1 cellular context compared by ENCODE assay signal in the genomic region with DNA sequence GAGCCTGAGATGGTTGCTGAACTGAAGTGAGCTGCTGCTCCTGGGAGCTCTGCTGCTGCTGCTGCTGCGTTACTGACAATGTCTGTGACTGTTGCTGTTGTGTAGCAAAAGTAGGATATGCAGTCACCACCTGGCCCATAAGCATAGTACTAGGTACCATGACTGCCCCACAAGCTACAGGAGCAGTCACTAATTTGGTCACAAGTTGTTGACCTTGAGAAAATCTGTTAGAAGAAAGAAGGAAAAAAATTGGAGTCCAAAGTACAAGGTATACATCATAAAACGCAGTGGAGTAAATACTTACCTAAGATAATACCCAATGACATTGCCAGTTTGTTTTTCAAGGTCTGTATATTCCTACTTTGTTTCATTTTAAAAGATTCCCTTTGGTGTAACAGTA.
A peak's percentile ranks its signal among the peaks of the same experiment; 100 is the strongest.
TF ChIP-seq lines count a peak whose summit lies in the region.

No MANE protein-coding gene starts in this region.

TF ChIP-seq in HepG2, 621 proteins besides CTCF, POLR2A, EP300 and RAD21 (continues in another document):
- TF ChIP-seq ZNF350 (CRISPR knock-in tag; IDR thresholded peaks at IDR 0.05; ENCODE audit: borderline replicate concordance, low read depth) (no peak), SOX6 (IDR thresholded peaks at IDR 0.05) (no peak), SOX6 (CRISPR knock-in tag; IDR thresholded peaks at IDR 0.05) (peak; percentile 53; the same call in 1 of the 2 replicates), ZSCAN12 (CRISPR knock-in tag; IDR thresholded peaks at IDR 0.05) (no peak), ZBTB49 (CRISPR knock-in tag; IDR thresholded peaks at IDR 0.05; ENCODE audit: borderline replicate concordance) (no peak), IRF2 (CRISPR knock-in tag; IDR thresholded peaks at IDR 0.05) (0 out of 2 replicates have a peak, but pooled peaks have one; percentile 17), RFX5 (IDR thresholded peaks at IDR 0.05; ENCODE audit: low read depth, low read length) (no peak), GATAD2A (CRISPR knock-in tag; IDR thresholded peaks at IDR 0.05) (peak; percentile 60), ZNF451 (CRISPR knock-in tag; IDR thresholded peaks at IDR 0.05) (no peak), CREM (IDR thresholded peaks at IDR 0.05) (peak; percentile 41; the same call in 1 of the 2 replicates), CREM (CRISPR knock-in tag; IDR thresholded peaks at IDR 0.05) (no peak), GLI4 (CRISPR knock-in tag; IDR thresholded peaks at IDR 0.05; ENCODE audit: borderline replicate concordance) (no peak), ZSCAN22 (CRISPR knock-in tag; IDR thresholded peaks at IDR 0.05) (no peak), FOXP1 (IDR thresholded peaks at IDR 0.05) (no peak), FOXP1 (CRISPR knock-in tag; IDR thresholded peaks at IDR 0.05) (peak; percentile 62; the same call in 1 of the 2 replicates), ZBTB21 (CRISPR knock-in tag; IDR thresholded peaks at IDR 0.05) (peak; percentile 32; the same call in 1 of the 2 replicates), SOX13 (IDR thresholded peaks at IDR 0.05) (no peak), SOX13 (CRISPR knock-in tag; conservative IDR thresholded peaks at IDR 0.05 in 1 of 2, IDR thresholded peaks at IDR 0.05 in 1 of 2) (peak in 1 of 2 experiments; percentile 38; a peak in 1 of 4 replicates), SNAPC2 (CRISPR knock-in tag; IDR thresholded peaks at IDR 0.05) (no peak), SALL1 (CRISPR knock-in tag; IDR thresholded peaks at IDR 0.05) (peak; percentile 74), THAP9 (CRISPR knock-in tag; IDR thresholded peaks at IDR 0.05; ENCODE audit: borderline replicate concordance) (no peak), ZNF670 (CRISPR knock-in tag; IDR thresholded peaks at IDR 0.05; ENCODE audit: borderline replicate concordance) (no peak), HMG20A (CRISPR knock-in tag; IDR thresholded peaks at IDR 0.05; ENCODE audit: borderline replicate concordance) (peak; percentile 40; the same call in 1 of the 2 replicates), POLR2AphosphoS2 (IDR thresholded peaks at IDR 0.05; ENCODE audit: low read depth, low read length) (no peak), CEBPB (IDR thresholded peaks at IDR 0.05; ENCODE audit: borderline replicate concordance, low read depth, low read length) (no peak), HOXA3 (CRISPR knock-in tag; IDR thresholded peaks at IDR 0.05) (no peak), ARID2 (CRISPR knock-in tag; IDR thresholded peaks at IDR 0.05; ENCODE audit: borderline replicate concordance) (no peak), RCOR2 (CRISPR knock-in tag; IDR thresholded peaks at IDR 0.05) (0 out of 2 replicates have a peak, but pooled peaks have one; percentile 13), RARA (CRISPR knock-in tag; IDR thresholded peaks at IDR 0.05) (0 out of 2 replicates have a peak, but pooled peaks have one; percentile 29), NFATC3 (CRISPR knock-in tag; IDR thresholded peaks at IDR 0.05) (no peak), FOXP4 (CRISPR knock-in tag; IDR thresholded peaks at IDR 0.05) (0 out of 2 replicates have a peak, but pooled peaks have one; percentile 10), FOXK1 (CRISPR knock-in tag; IDR thresholded peaks at IDR 0.05; ENCODE audit: borderline replicate concordance, low read depth) (no peak), PHF8 (CRISPR knock-in tag; IDR thresholded peaks at IDR 0.05) (no peak), HDAC1 (CRISPR knock-in tag; IDR thresholded peaks at IDR 0.05) (no peak), NFIC (IDR thresholded peaks at IDR 0.05; ENCODE audit: low read length) (peak; percentile 58; the same call in 1 of the 2 replicates), HNF4A (CRISPR knock-in tag; IDR thresholded peaks at IDR 0.05) (peak; percentile 82), YEATS2 (CRISPR knock-in tag; IDR thresholded peaks at IDR 0.05; ENCODE audit: borderline replicate concordance) (no peak)
- TF ChIP-seq, protein P1, sequence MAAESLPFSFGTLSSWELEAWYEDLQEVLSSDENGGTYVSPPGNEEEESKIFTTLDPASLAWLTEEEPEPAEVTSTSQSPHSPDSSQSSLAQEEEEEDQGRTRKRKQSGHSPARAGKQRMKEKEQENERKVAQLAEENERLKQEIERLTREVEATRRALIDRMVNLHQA (CRISPR knock-in tag; IDR thresholded peaks at IDR 0.05): no peak
- TF ChIP-seq, protein P2, sequence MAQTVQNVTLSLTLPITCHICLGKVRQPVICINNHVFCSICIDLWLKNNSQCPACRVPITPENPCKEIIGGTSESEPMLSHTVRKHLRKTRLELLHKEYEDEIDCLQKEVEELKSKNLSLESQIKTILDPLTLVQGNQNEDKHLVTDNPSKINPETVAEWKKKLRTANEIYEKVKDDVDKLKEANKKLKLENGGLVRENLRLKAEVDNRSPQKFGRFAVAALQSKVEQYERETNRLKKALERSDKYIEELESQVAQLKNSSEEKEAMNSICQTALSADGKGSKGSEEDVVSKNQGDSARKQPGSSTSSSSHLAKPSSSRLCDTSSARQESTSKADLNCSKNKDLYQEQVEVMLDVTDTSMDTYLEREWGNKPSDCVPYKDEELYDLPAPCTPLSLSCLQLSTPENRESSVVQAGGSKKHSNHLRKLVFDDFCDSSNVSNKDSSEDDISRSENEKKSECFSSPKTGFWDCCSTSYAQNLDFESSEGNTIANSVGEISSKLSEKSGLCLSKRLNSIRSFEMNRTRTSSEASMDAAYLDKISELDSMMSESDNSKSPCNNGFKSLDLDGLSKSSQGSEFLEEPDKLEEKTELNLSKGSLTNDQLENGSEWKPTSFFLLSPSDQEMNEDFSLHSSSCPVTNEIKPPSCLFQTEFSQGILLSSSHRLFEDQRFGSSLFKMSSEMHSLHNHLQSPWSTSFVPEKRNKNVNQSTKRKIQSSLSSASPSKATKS (CRISPR knock-in tag; IDR thresholded peaks at IDR 0.05): no peak
- TF ChIP-seq, protein P3, sequence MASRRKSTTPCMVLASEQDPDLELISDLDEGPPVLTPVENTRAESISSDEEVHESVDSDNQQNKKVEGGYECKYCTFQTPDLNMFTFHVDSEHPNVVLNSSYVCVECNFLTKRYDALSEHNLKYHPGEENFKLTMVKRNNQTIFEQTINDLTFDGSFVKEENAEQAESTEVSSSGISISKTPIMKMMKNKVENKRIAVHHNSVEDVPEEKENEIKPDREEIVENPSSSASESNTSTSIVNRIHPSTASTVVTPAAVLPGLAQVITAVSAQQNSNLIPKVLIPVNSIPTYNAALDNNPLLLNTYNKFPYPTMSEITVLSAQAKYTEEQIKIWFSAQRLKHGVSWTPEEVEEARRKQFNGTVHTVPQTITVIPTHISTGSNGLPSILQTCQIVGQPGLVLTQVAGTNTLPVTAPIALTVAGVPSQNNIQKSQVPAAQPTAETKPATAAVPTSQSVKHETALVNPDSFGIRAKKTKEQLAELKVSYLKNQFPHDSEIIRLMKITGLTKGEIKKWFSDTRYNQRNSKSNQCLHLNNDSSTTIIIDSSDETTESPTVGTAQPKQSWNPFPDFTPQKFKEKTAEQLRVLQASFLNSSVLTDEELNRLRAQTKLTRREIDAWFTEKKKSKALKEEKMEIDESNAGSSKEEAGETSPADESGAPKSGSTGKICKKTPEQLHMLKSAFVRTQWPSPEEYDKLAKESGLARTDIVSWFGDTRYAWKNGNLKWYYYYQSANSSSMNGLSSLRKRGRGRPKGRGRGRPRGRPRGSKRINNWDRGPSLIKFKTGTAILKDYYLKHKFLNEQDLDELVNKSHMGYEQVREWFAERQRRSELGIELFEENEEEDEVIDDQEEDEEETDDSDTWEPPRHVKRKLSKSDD (CRISPR knock-in tag; IDR thresholded peaks at IDR 0.05; ENCODE audit: low read depth): no peak
- TF ChIP-seq, protein P4, sequence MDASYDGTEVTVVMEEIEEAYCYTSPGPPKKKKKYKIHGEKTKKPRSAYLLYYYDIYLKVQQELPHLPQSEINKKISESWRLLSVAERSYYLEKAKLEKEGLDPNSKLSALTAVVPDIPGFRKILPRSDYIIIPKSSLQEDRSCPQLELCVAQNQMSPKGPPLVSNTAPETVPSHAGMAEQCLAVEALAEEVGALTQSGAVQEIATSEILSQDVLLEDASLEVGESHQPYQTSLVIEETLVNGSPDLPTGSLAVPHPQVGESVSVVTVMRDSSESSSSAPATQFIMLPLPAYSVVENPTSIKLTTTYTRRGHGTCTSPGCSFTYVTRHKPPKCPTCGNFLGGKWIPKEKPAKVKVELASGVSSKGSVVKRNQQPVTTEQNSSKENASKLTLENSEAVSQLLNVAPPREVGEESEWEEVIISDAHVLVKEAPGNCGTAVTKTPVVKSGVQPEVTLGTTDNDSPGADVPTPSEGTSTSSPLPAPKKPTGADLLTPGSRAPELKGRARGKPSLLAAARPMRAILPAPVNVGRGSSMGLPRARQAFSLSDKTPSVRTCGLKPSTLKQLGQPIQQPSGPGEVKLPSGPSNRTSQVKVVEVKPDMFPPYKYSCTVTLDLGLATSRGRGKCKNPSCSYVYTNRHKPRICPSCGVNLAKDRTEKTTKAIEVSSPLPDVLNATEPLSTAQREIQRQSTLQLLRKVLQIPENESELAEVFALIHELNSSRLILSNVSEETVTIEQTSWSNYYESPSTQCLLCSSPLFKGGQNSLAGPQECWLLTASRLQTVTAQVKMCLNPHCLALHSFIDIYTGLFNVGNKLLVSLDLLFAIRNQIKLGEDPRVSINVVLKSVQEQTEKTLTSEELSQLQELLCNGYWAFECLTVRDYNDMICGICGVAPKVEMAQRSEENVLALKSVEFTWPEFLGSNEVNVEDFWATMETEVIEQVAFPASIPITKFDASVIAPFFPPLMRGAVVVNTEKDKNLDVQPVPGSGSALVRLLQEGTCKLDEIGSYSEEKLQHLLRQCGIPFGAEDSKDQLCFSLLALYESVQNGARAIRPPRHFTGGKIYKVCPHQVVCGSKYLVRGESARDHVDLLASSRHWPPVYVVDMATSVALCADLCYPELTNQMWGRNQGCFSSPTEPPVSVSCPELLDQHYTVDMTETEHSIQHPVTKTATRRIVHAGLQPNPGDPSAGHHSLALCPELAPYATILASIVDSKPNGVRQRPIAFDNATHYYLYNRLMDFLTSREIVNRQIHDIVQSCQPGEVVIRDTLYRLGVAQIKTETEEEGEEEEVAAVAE (CRISPR knock-in tag; IDR thresholded peaks at IDR 0.05; ENCODE audit: borderline replicate concordance): no peak
- TF ChIP-seq, protein P5, sequence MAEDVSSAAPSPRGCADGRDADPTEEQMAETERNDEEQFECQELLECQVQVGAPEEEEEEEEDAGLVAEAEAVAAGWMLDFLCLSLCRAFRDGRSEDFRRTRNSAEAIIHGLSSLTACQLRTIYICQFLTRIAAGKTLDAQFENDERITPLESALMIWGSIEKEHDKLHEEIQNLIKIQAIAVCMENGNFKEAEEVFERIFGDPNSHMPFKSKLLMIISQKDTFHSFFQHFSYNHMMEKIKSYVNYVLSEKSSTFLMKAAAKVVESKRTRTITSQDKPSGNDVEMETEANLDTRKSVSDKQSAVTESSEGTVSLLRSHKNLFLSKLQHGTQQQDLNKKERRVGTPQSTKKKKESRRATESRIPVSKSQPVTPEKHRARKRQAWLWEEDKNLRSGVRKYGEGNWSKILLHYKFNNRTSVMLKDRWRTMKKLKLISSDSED (CRISPR knock-in tag; IDR thresholded peaks at IDR 0.05): no peak
- TF ChIP-seq, protein P6, sequence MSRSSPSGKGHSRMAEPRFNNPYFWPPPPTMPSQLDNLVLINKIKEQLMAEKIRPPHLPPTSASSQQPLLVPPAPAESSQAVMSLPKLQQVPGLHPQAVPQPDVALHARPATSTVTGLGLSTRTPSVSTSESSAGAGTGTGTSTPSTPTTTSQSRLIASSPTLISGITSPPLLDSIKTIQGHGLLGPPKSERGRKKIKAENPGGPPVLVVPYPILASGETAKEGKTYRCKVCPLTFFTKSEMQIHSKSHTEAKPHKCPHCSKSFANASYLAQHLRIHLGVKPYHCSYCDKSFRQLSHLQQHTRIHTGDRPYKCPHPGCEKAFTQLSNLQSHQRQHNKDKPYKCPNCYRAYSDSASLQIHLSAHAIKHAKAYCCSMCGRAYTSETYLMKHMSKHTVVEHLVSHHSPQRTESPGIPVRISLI (CRISPR knock-in tag; IDR thresholded peaks at IDR 0.05; ENCODE audit: borderline replicate concordance): peak; percentile 71; the same call in 1 of the 2 replicates
